18 cellular contexts compared by ENCODE assay signal in genomic region chr2:216776076-216776726, GRCh38.
DNase-seq lines count a peak whose midpoint lies in the region; ATAC-seq and TF ChIP-seq lines count a peak whose summit lies in the region.
"Had no signal": no experiment of that assay in that cellular context is flagged by ENCODE, and none has a peak within 500 bp of the region (broad histone marks: within the 10 kb centered on the region; RNA-seq: fewer than 3 reads in every experiment).

No MANE protein-coding gene starts in this region.

- no peaks in the 10 kb centered on the region for H3K79me2 ChIP-seq in hepatocyte

- intact Hi-C loops in left ventricle myocardium inferior (cut with micrococcal nuclease) (no loop called here), Right ventricle myocardium superior (cut with DNase I) (no loop called here)

- H2AFZ ChIP-seq in hepatocyte = no peak overlapping the region

- H3K27ac ChIP-seq in left ventricle myocardium inferior (replicated peaks) (peak overlapping the region; percentile 81), hepatocyte (peak overlapping the region; percentile 26)
- H3K27ac ChIP-seq: HL-60 had no signal

- H3K27me3 ChIP-seq in left ventricle myocardium inferior (ENCODE audit: low read depth) (no peaks in the 10 kb centered on the region), hepatocyte (no peaks in the 10 kb centered on the region)
- H3K27me3 ChIP-seq: MG63 had no signal

- WGBS in hepatocyte (ENCODE audit: low lambda C conversion rate, missing lambda C conversion rate) = 64% methylated on average over 12 of the region's 12 CpGs

- H3K9me3 ChIP-seq in left ventricle myocardium inferior (replicated peaks) (peaks cover 9% of the 10 kb centered on the region), hepatocyte (ENCODE audit: low read depth) (no peaks in the 10 kb centered on the region)

- H3K9me2 ChIP-seq in hepatocyte (replicated peaks; ENCODE audit: insufficient read depth) = no peaks in the 10 kb centered on the region

- H3K4me2 ChIP-seq in hepatocyte = no peak overlapping the region

- H3K4me3 ChIP-seq in left ventricle myocardium inferior = no peak overlapping the region
- no peak overlapping the region for H3K4me3 ChIP-seq in hepatocyte
- H3K4me3 ChIP-seq: MG63 had no signal

- H3K4me1 ChIP-seq in left ventricle myocardium inferior (peaks cover 40% of the 10 kb centered on the region), hepatocyte (ENCODE audit: insufficient read depth) (no peaks in the 10 kb centered on the region)

- H3K36me3 ChIP-seq in left ventricle myocardium inferior (no peaks in the 10 kb centered on the region), hepatocyte (replicated peaks; ENCODE audit: insufficient read depth, low read depth) (no peaks in the 10 kb centered on the region)
- H3K36me3 ChIP-seq: MG63 had no signal

- no peak for TF ChIP-seq CTCF in left ventricle myocardium inferior (IDR thresholded peaks at IDR 0.05; ENCODE audit: borderline replicate concordance)
- no peak for TF ChIP-seq CTCF in hepatocyte (IDR thresholded peaks at IDR 0.05; ENCODE audit: poor library complexity)

- no peaks in the 10 kb centered on the region for H4K20me1 ChIP-seq in hepatocyte (ENCODE audit: insufficient read depth, poor library complexity, severe bottlenecking)

- DNase-seq in left ventricle myocardium inferior = no peak
- no peak for DNase-seq in Right ventricle myocardium superior
- peak; percentile 79 for DNase-seq in NCI-H345 treated with DMSO at 0.1 percent for 48 hours (lab: John Stamatoyannopoulos, UW; ENCODE audit: unreplicated experiment)
- no peak for DNase-seq in hepatocyte (ENCODE audit: low spot score)
- DNase-seq in DMS114 treated with DMSO at 0.1 percent for 48 hours (lab: John Stamatoyannopoulos, UW; ENCODE audit: unreplicated experiment) = no peak
- DNase-seq in nucleus accumbens (lab: John Stamatoyannopoulos, UW) = no peak
- DNase-seq in middle frontal gyrus (ENCODE audit: extremely low spot score, low spot score) = no peak
- DNase-seq: DMS79; HFFc6; MG63; natural killer cell; NCI-H2227 treated with DMSO at 0.1 percent for 48 hours; posterior cingulate gyrus; RPMI8226; small intestine; stimulated activated CD4-positive, alpha-beta T cell treated with anti-CD3 and anti-CD28 coated beads, Interleukin-4, amount 100 ng/mL, for 1 hour had no signal

- ATAC-seq in Right ventricle myocardium superior (ENCODE audit: poor library complexity) (no peak), GM19395 (IDR thresholded peaks at IDR 0.05; ENCODE audit: unreplicated experiment) (no peak)
- ATAC-seq: natural killer cell had no signal
